1 cellular context compared by ENCODE assay signal in genomic region chr19:18468930-18469244, GRCh38.
TF ChIP-seq lines count a peak whose summit lies in the region.

No MANE protein-coding gene starts in this region.

TF ChIP-seq in HepG2, 621 proteins besides CTCF, POLR2A, EP300 and RAD21 (continued from another document):
- TF ChIP-seq ZBTB46 (CRISPR knock-in tag; IDR thresholded peaks at IDR 0.05; ENCODE audit: borderline replicate concordance): no peak
- TF ChIP-seq RBM22 (optimal IDR thresholded peaks at IDR 0.05; ENCODE audit: low read length): no peak
- TF ChIP-seq KDM4B (CRISPR knock-in tag; IDR thresholded peaks at IDR 0.05): peak; percentile 18; the same call in 1 of the 2 replicates
- TF ChIP-seq SP1 (IDR thresholded peaks at IDR 0.05): no peak
- TF ChIP-seq SP1 (CRISPR knock-in tag; IDR thresholded peaks at IDR 0.05): no peak
- no peak for TF ChIP-seq HOXA9 (CRISPR knock-in tag; IDR thresholded peaks at IDR 0.05; ENCODE audit: borderline replicate concordance)
- no peak for TF ChIP-seq POLR2G (IDR thresholded peaks at IDR 0.05; ENCODE audit: low read depth, low read length)
- no peak for TF ChIP-seq ZNF777 (CRISPR knock-in tag; IDR thresholded peaks at IDR 0.05)
- no peak for TF ChIP-seq SNAPC4 (CRISPR knock-in tag; IDR thresholded peaks at IDR 0.05)
- TF ChIP-seq ZNF670 (CRISPR knock-in tag; IDR thresholded peaks at IDR 0.05; ENCODE audit: borderline replicate concordance): 0 out of 2 replicates have a peak, but pooled peaks have one; percentile 42
- no peak for TF ChIP-seq NFYB (CRISPR knock-in tag; IDR thresholded peaks at IDR 0.05)
- no peak for TF ChIP-seq ATF7 (IDR thresholded peaks at IDR 0.05)
- no peak for TF ChIP-seq ATF7 (CRISPR knock-in tag; IDR thresholded peaks at IDR 0.05)
- TF ChIP-seq TARDBP (CRISPR knock-in tag; IDR thresholded peaks at IDR 0.05): no peak
- TF ChIP-seq MLXIP (CRISPR knock-in tag; IDR thresholded peaks at IDR 0.05; ENCODE audit: borderline replicate concordance): no peak
- no peak for TF ChIP-seq NBN (conservative IDR thresholded peaks at IDR 0.05)
- TF ChIP-seq ZNF280D (CRISPR knock-in tag; IDR thresholded peaks at IDR 0.05): no peak
- 0 out of 2 replicates have a peak, but pooled peaks have one; percentile 10 for TF ChIP-seq CENPT (CRISPR knock-in tag; IDR thresholded peaks at IDR 0.05; ENCODE audit: low read depth)
- TF ChIP-seq ZNF605 (CRISPR knock-in tag; IDR thresholded peaks at IDR 0.05): no peak; the same call in 1 of the 2 replicates
- no peak for TF ChIP-seq BRD4 (CRISPR knock-in tag; IDR thresholded peaks at IDR 0.05)
- TF ChIP-seq MTERF4 (CRISPR knock-in tag; IDR thresholded peaks at IDR 0.05): 0 out of 2 replicates have a peak, but pooled peaks have one; percentile 9
- no peak for TF ChIP-seq SMAD1 (CRISPR knock-in tag; IDR thresholded peaks at IDR 0.05; ENCODE audit: borderline replicate concordance, low read depth)
- TF ChIP-seq FOXP1 (IDR thresholded peaks at IDR 0.05): no peak
- no peak for TF ChIP-seq FOXP1 (CRISPR knock-in tag; IDR thresholded peaks at IDR 0.05)
- no peak for TF ChIP-seq ZNF251 (CRISPR knock-in tag; IDR thresholded peaks at IDR 0.05)
- TF ChIP-seq PLRG1 (conservative IDR thresholded peaks at IDR 0.05): no peak
- no peak for TF ChIP-seq ZIK1 (CRISPR knock-in tag; IDR thresholded peaks at IDR 0.05; ENCODE audit: borderline replicate concordance, low read depth)
- no peak for TF ChIP-seq THAP8 (CRISPR knock-in tag; IDR thresholded peaks at IDR 0.05; ENCODE audit: borderline replicate concordance)
- no peak for TF ChIP-seq ZNF264 (CRISPR knock-in tag; IDR thresholded peaks at IDR 0.05)
- 0 out of 2 replicates have a peak, but pooled peaks have one; percentile 10 for TF ChIP-seq KDM2A (CRISPR knock-in tag; IDR thresholded peaks at IDR 0.05; ENCODE audit: borderline replicate concordance, low read depth)
- no peak for TF ChIP-seq HNRNPL (IDR thresholded peaks at IDR 0.05; ENCODE audit: low read depth, low read length)
- TF ChIP-seq RARA (CRISPR knock-in tag; IDR thresholded peaks at IDR 0.05): no peak
- no peak for TF ChIP-seq TFE3 (CRISPR knock-in tag; IDR thresholded peaks at IDR 0.05)
- TF ChIP-seq ZNF569 (CRISPR knock-in tag; IDR thresholded peaks at IDR 0.05; ENCODE audit: borderline replicate concordance): no peak
- TF ChIP-seq PHF5A (CRISPR knock-in tag; IDR thresholded peaks at IDR 0.05; ENCODE audit: low read depth, unreplicated experiment): no peak
- TF ChIP-seq ZFAT (CRISPR knock-in tag; conservative IDR thresholded peaks at IDR 0.05): no peak
- TF ChIP-seq SNAI1 (CRISPR knock-in tag; IDR thresholded peaks at IDR 0.05; ENCODE audit: borderline replicate concordance): no peak
- TF ChIP-seq ZNF644 (CRISPR knock-in tag; IDR thresholded peaks at IDR 0.05; ENCODE audit: low read depth): no peak
- TF ChIP-seq ZNF3 (CRISPR knock-in tag; IDR thresholded peaks at IDR 0.05): no peak
- TF ChIP-seq ZNF572 (CRISPR knock-in tag; IDR thresholded peaks at IDR 0.05): no peak
- TF ChIP-seq YEATS4 (CRISPR knock-in tag; IDR thresholded peaks at IDR 0.05; ENCODE audit: borderline replicate concordance): no peak
- TF ChIP-seq DMAP1 (CRISPR knock-in tag; IDR thresholded peaks at IDR 0.05): no peak
- no peak for TF ChIP-seq TMF1 (CRISPR knock-in tag; IDR thresholded peaks at IDR 0.05; ENCODE audit: low read depth)
- no peak for TF ChIP-seq ZNF205 (CRISPR knock-in tag; IDR thresholded peaks at IDR 0.05)
- TF ChIP-seq KAT7 (CRISPR knock-in tag; IDR thresholded peaks at IDR 0.05; ENCODE audit: borderline replicate concordance): no peak
